Comparison of ENCODE assay signal across 1 cellular context in genomic region chr18:42087195-42087594, GRCh38.
TF ChIP-seq lines count a peak whose summit lies in the region.

No MANE protein-coding gene starts in this region.

TF ChIP-seq in K562, 482 proteins besides CTCF, POLR2A, EP300 and RAD21 (continued from another document):
- TF ChIP-seq ATF3 (IDR thresholded peaks at IDR 0.05), result 0 out of 2 replicates have a peak, but pooled peaks have one; percentile 25
- TF ChIP-seq ATF3 (CRISPR knock-in tag; conservative IDR thresholded peaks at IDR 0.05), result no peak
- TF ChIP-seq ARHGAP35 (IDR thresholded peaks at IDR 0.05; ENCODE audit: partially characterized antibody), result no peak
- no peak for TF ChIP-seq FOXM1 (IDR thresholded peaks at IDR 0.05; ENCODE audit: low read depth)
- no peak for TF ChIP-seq FOXM1 (CRISPR knock-in tag; IDR thresholded peaks at IDR 0.05; ENCODE audit: low read depth)
- TF ChIP-seq ZNF586 (CRISPR knock-in tag; conservative IDR thresholded peaks at IDR 0.05), result no peak
